19 cellular contexts compared by ENCODE assay signal in the genomic region with DNA sequence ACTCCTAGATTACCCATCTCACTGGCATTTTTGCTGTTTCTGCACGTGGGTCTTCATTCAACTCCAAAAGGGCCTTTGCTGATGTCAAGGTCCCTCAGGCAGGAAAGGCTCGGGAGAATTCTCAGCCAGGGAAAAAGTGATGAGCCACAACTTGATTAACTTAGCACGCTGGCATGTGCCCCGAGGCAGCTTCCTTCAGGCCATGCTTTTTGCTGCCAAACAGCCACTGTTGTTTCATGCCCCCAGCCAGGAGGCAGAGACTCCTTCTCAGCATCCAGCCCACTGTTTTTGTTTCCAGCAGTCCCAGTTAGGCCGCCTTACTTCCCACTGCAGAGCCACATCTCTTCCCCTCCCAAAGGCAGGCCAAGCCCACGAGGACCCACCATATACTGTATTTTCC.
"Had no signal": no experiment of that assay in that cellular context is flagged by ENCODE, and none has a peak within 500 bp of the region (broad histone marks: within the 10 kb centered on the region; RNA-seq: fewer than 3 reads in every experiment).

No MANE protein-coding gene starts in this region.

- H3K27me3 ChIP-seq: foreskin keratinocyte, left lung, neural progenitor cell, right lobe of liver, tibial artery, uterus had no signal

- DNase-seq: activated CD4-positive, alpha-beta T cell treated with anti-CD3 and anti-CD28 coated beads, Interleukin-2, amount 10 ng/mL, durations not matched to agents 7 days and 5 days; activated CD8-positive, alpha-beta T cell treated with anti-CD3 and anti-CD28 coated beads, Interleukin-2, amount 10 ng/mL, durations not matched to agents 7 days and 5 days; activated naive CD4-positive, alpha-beta T cell treated with anti-CD3 and anti-CD28 coated beads for 36 hours; activated T-cell treated with anti-CD3 and anti-CD28 coated beads, Interleukin-2, amount 50 U/mL, for 24 hours; dermis blood vessel endothelial cell; effector memory CD4-positive, alpha-beta T cell; foreskin keratinocyte; kidney; pancreas; right lobe of liver; stimulated activated naive CD4-positive, alpha-beta T cell; T-cell; T-helper 9 cell; tibial artery; uterus had no signal

- H3K4me3 ChIP-seq: left lung, neural progenitor cell, pancreas, right lobe of liver, smooth muscle cell, tibial artery, uterus had no signal

- H3K36me3 ChIP-seq: left lung, neural progenitor cell, pancreas, right lobe of liver, tibial artery, uterus had no signal

- ATAC-seq: activated CD8-positive, alpha-beta T cell treated with anti-CD3 and anti-CD28 coated beads, Interleukin-2, amount 10 ng/mL, durations not matched to agents 7 days and 5 days; foreskin keratinocyte; pancreas; right lobe of liver; SK-N-SH treated with all-trans-retinoic acid at 6 μM for 48 hours; T-cell had no signal

- H3K9me3 ChIP-seq: left lung, pancreas, right lobe of liver, tibial artery, uterus had no signal

- H3K27ac ChIP-seq: foreskin keratinocyte, left lung, neural progenitor cell, pancreas, right lobe of liver, uterus had no signal

- H3K4me1 ChIP-seq: foreskin keratinocyte, left lung, neural progenitor cell, pancreas, right lobe of liver, uterus had no signal
